ENCODE assay signal across 1 cellular context in the genomic region with DNA sequence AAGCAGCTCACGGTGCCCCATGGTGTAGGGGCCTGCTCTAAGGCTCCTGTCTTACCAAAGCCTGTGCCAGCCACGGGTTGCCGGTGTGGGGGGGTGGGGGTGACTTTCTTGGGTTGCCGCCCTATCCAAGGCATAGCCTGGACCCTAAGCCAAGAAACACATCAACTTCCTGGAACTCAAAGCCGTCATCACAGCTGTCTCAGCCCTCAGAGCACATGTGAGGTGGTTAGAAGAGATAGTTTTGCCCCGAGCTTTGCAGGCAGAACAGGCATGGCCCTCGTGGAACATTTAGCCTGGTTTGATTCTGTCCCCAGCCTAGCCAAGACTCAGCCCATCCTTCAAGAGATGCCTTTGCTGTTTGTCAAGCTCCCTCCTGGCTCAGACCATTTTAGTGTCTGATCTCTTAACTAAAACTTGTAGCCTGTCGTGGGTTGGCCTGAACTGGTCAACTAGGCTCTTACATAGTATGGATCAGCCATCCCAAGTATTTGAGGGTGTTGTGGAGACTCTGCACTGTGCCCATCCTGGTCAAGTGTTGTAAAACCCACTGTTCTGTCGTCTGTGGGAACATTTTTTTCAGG.
TF ChIP-seq lines count a peak whose summit lies in the region.

No MANE protein-coding gene starts in this region.

TF ChIP-seq in H1, 55 proteins besides CTCF, POLR2A, EP300 and RAD21:
- TF ChIP-seq TAF7 (optimal IDR thresholded peaks at IDR 0.05; ENCODE audit: borderline replicate concordance, low read depth, low read length) (no peak), RNF2 (IDR thresholded peaks at IDR 0.05; ENCODE audit: borderline replicate concordance, low read depth, low read length, missing control alignments, poor library complexity, severe bottlenecking) (no peak), RXRA (IDR thresholded peaks at IDR 0.05; ENCODE audit: insufficient read depth, low read depth, low read length) (no peak), SP1 (IDR thresholded peaks at IDR 0.05; ENCODE audit: low read depth, low read length) (no peak), RBBP5 (IDR thresholded peaks at IDR 0.05; ENCODE audit: borderline replicate concordance, low read depth, low read length) (no peak)
- TF ChIP-seq, protein P1, sequence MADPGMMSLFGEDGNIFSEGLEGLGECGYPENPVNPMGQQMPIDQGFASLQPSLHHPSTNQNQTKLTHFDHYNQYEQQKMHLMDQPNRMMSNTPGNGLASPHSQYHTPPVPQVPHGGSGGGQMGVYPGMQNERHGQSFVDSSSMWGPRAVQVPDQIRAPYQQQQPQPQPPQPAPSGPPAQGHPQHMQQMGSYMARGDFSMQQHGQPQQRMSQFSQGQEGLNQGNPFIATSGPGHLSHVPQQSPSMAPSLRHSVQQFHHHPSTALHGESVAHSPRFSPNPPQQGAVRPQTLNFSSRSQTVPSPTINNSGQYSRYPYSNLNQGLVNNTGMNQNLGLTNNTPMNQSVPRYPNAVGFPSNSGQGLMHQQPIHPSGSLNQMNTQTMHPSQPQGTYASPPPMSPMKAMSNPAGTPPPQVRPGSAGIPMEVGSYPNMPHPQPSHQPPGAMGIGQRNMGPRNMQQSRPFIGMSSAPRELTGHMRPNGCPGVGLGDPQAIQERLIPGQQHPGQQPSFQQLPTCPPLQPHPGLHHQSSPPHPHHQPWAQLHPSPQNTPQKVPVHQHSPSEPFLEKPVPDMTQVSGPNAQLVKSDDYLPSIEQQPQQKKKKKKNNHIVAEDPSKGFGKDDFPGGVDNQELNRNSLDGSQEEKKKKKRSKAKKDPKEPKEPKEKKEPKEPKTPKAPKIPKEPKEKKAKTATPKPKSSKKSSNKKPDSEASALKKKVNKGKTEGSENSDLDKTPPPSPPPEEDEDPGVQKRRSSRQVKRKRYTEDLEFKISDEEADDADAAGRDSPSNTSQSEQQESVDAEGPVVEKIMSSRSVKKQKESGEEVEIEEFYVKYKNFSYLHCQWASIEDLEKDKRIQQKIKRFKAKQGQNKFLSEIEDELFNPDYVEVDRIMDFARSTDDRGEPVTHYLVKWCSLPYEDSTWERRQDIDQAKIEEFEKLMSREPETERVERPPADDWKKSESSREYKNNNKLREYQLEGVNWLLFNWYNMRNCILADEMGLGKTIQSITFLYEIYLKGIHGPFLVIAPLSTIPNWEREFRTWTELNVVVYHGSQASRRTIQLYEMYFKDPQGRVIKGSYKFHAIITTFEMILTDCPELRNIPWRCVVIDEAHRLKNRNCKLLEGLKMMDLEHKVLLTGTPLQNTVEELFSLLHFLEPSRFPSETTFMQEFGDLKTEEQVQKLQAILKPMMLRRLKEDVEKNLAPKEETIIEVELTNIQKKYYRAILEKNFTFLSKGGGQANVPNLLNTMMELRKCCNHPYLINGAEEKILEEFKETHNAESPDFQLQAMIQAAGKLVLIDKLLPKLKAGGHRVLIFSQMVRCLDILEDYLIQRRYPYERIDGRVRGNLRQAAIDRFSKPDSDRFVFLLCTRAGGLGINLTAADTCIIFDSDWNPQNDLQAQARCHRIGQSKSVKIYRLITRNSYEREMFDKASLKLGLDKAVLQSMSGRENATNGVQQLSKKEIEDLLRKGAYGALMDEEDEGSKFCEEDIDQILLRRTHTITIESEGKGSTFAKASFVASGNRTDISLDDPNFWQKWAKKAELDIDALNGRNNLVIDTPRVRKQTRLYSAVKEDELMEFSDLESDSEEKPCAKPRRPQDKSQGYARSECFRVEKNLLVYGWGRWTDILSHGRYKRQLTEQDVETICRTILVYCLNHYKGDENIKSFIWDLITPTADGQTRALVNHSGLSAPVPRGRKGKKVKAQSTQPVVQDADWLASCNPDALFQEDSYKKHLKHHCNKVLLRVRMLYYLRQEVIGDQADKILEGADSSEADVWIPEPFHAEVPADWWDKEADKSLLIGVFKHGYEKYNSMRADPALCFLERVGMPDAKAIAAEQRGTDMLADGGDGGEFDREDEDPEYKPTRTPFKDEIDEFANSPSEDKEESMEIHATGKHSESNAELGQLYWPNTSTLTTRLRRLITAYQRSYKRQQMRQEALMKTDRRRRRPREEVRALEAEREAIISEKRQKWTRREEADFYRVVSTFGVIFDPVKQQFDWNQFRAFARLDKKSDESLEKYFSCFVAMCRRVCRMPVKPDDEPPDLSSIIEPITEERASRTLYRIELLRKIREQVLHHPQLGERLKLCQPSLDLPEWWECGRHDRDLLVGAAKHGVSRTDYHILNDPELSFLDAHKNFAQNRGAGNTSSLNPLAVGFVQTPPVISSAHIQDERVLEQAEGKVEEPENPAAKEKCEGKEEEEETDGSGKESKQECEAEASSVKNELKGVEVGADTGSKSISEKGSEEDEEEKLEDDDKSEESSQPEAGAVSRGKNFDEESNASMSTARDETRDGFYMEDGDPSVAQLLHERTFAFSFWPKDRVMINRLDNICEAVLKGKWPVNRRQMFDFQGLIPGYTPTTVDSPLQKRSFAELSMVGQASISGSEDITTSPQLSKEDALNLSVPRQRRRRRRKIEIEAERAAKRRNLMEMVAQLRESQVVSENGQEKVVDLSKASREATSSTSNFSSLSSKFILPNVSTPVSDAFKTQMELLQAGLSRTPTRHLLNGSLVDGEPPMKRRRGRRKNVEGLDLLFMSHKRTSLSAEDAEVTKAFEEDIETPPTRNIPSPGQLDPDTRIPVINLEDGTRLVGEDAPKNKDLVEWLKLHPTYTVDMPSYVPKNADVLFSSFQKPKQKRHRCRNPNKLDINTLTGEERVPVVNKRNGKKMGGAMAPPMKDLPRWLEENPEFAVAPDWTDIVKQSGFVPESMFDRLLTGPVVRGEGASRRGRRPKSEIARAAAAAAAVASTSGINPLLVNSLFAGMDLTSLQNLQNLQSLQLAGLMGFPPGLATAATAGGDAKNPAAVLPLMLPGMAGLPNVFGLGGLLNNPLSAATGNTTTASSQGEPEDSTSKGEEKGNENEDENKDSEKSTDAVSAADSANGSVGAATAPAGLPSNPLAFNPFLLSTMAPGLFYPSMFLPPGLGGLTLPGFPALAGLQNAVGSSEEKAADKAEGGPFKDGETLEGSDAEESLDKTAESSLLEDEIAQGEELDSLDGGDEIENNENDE (IDR thresholded peaks at IDR 0.05; ENCODE audit: insufficient replicate concordance, low read length): no peak
